Comparison of ENCODE assay signal across 25 cellular contexts in genomic region chr10:77070317-77070716, GRCh38.
"Had no signal": no experiment of that assay in that cellular context is flagged by ENCODE, and none has a peak within 500 bp of the region (broad histone marks: within the 10 kb centered on the region; RNA-seq: fewer than 3 reads in every experiment).

No MANE protein-coding gene starts in this region.

- H3K4me3 ChIP-seq: cardiac muscle cell, gastroesophageal sphincter, heart right ventricle, ovary, psoas muscle, right lobe of liver, stomach, testis, tibial artery had no signal

- H3K36me3 ChIP-seq: cardiac muscle cell, heart right ventricle, ovary, right lobe of liver had no signal

- DNase-seq: cerebellar nuclear complex; cortex of kidney; foreskin fibroblast; hippocampal formation; left cardiac atrium; mesendoderm; midbrain; naive thymus-derived CD8-positive, alpha-beta T cell; nephron progenitor cell; nucleus accumbens; ovary; posterior cingulate gyrus; right lobe of liver; stimulated activated CD4-positive, alpha-beta T cell treated with anti-CD3 and anti-CD28 coated beads, Interleukin-2, amount 100 ng/mL, for 24 hours; stimulated activated CD4-positive, alpha-beta T cell treated with anti-CD3 and anti-CD28 coated beads, Interleukin-4, amount 100 ng/mL, for 24 hours; stimulated activated naive CD4-positive, alpha-beta T cell treated with Interleukin-2 at 50 U/mL for 16 hours; stomach had no signal

- H3K36me3 Mint-ChIP-seq: naive thymus-derived CD8-positive, alpha-beta T cell; stimulated activated effector memory CD8-positive, alpha-beta T cell treated with anti-CD3 and anti-CD28 coated beads, Interleukin-12 subunit alpha, Interleukin-12 subunit beta, amount 100 ng/mL, for 72 hours had no signal

- H3K27me3 ChIP-seq: cardiac muscle cell, gastroesophageal sphincter, ovary, right lobe of liver, stomach, testis, tibial artery had no signal

- H3K9me3 Mint-ChIP-seq: naive thymus-derived CD8-positive, alpha-beta T cell; nephron progenitor cell; stimulated activated effector memory CD8-positive, alpha-beta T cell treated with anti-CD3 and anti-CD28 coated beads, Interleukin-12 subunit alpha, Interleukin-12 subunit beta, amount 100 ng/mL, for 72 hours; type B pancreatic cell had no signal

- ATAC-seq: naive thymus-derived CD8-positive, alpha-beta T cell; right lobe of liver; stimulated activated effector memory CD8-positive, alpha-beta T cell treated with anti-CD3 and anti-CD28 coated beads, Interleukin-12 subunit alpha, Interleukin-12 subunit beta, amount 100 ng/mL, for 72 hours had no signal

- H3K9me3 ChIP-seq: gastroesophageal sphincter, heart right ventricle, ovary, psoas muscle, right lobe of liver, stomach, testis, tibial artery had no signal

- H3K27ac Mint-ChIP-seq: naive thymus-derived CD8-positive, alpha-beta T cell; nephron progenitor cell; stimulated activated effector memory CD8-positive, alpha-beta T cell treated with anti-CD3 and anti-CD28 coated beads, Interleukin-12 subunit alpha, Interleukin-12 subunit beta, amount 100 ng/mL, for 72 hours; type B pancreatic cell had no signal

- H3K27ac ChIP-seq: cardiac muscle cell, ovary, right lobe of liver, testis, tibial artery had no signal

- H3K4me1 ChIP-seq: psoas muscle, testis had no signal

- H3K4me1 Mint-ChIP-seq: naive thymus-derived CD8-positive, alpha-beta T cell; stimulated activated effector memory CD8-positive, alpha-beta T cell treated with anti-CD3 and anti-CD28 coated beads, Interleukin-12 subunit alpha, Interleukin-12 subunit beta, amount 100 ng/mL, for 72 hours had no signal

- H3K4me3 Mint-ChIP-seq: naive thymus-derived CD8-positive, alpha-beta T cell; nephron progenitor cell; stimulated activated effector memory CD8-positive, alpha-beta T cell treated with anti-CD3 and anti-CD28 coated beads, Interleukin-12 subunit alpha, Interleukin-12 subunit beta, amount 100 ng/mL, for 72 hours; type B pancreatic cell had no signal
